1 cellular context compared by ENCODE assay signal in genomic region chr2:235493775-235494715, GRCh38.
TF ChIP-seq lines count a peak whose summit lies in the region.

TSS of gene AGAP1 (plus strand) at chr2:235494043.

TF ChIP-seq in HepG2, 621 proteins besides CTCF, POLR2A, EP300 and RAD21 (continued from another document and continues in another):
- TF ChIP-seq TRIM22 (IDR thresholded peaks at IDR 0.05) = no peak
- no peak for TF ChIP-seq DNMT1 (CRISPR knock-in tag; IDR thresholded peaks at IDR 0.05)
- TF ChIP-seq MBD4 (IDR thresholded peaks at IDR 0.05; ENCODE audit: borderline replicate concordance, low read length) = no peak
- no peak for TF ChIP-seq TCF7L2 (IDR thresholded peaks at IDR 0.05; ENCODE audit: low read depth, low read length)
- peak; percentile 59; the same call in 1 of the 2 replicates for TF ChIP-seq KAT7 (CRISPR knock-in tag; IDR thresholded peaks at IDR 0.05; ENCODE audit: borderline replicate concordance)
- TF ChIP-seq ZNF639 (CRISPR knock-in tag; conservative IDR thresholded peaks at IDR 0.05) = 0 out of 2 replicates have a peak, but pooled peaks have one; percentile 32
- peak; percentile 69 for TF ChIP-seq PATZ1 (CRISPR knock-in tag; IDR thresholded peaks at IDR 0.05)
- peak; percentile 92 for TF ChIP-seq ZNF574 (CRISPR knock-in tag; IDR thresholded peaks at IDR 0.05)
- TF ChIP-seq ZFP82 (CRISPR knock-in tag; IDR thresholded peaks at IDR 0.05; ENCODE audit: borderline replicate concordance) = 0 out of 2 replicates have a peak, but pooled peaks have one; percentile 17
- no peak for TF ChIP-seq ZNF160 (CRISPR knock-in tag; IDR thresholded peaks at IDR 0.05)
- TF ChIP-seq HCFC1 (IDR thresholded peaks at IDR 0.05; ENCODE audit: low read depth, low read length) = peak; percentile 87
- TF ChIP-seq U2AF2 (IDR thresholded peaks at IDR 0.05; ENCODE audit: low read depth, low read length) = no peak
- TF ChIP-seq ZNF143 (CRISPR knock-in tag; IDR thresholded peaks at IDR 0.05) = peak; percentile 89
- TF ChIP-seq GMEB2 (CRISPR knock-in tag; IDR thresholded peaks at IDR 0.05; ENCODE audit: low read depth) = peak; percentile 76
- no peak for TF ChIP-seq ZNF704 (CRISPR knock-in tag; IDR thresholded peaks at IDR 0.05; ENCODE audit: borderline replicate concordance)
- no peak for TF ChIP-seq NFE2L2 (IDR thresholded peaks at IDR 0.05; ENCODE audit: low read length)
- no peak for TF ChIP-seq ZNF225 (CRISPR knock-in tag; IDR thresholded peaks at IDR 0.05)
- no peak for TF ChIP-seq NONO (IDR thresholded peaks at IDR 0.05)
- peak; percentile 58; the same call in 1 of the 2 replicates for TF ChIP-seq NONO (CRISPR knock-in tag; conservative IDR thresholded peaks at IDR 0.05)
- TF ChIP-seq ZNF543 (CRISPR knock-in tag; IDR thresholded peaks at IDR 0.05) = no peak
- 0 out of 2 replicates have a peak, but pooled peaks have one; percentile 29 for TF ChIP-seq CBFB (CRISPR knock-in tag; IDR thresholded peaks at IDR 0.05)
- peak; percentile 1; the same call in 1 of the 2 replicates for TF ChIP-seq STAG1 (CRISPR knock-in tag; IDR thresholded peaks at IDR 0.05)
- peak; percentile 78; the same call in 1 of the 2 replicates for TF ChIP-seq MAZ (IDR thresholded peaks at IDR 0.05; ENCODE audit: borderline replicate concordance, low read depth, low read length)
- peak; percentile 54 for TF ChIP-seq MAZ (CRISPR knock-in tag; IDR thresholded peaks at IDR 0.05; ENCODE audit: low read depth)
- TF ChIP-seq SAP130 (CRISPR knock-in tag; IDR thresholded peaks at IDR 0.05; ENCODE audit: low read depth) = peak; percentile 38; the same call in 1 of the 2 replicates
- peak; percentile 69; the same call in 1 of the 2 replicates for TF ChIP-seq CEBPB (IDR thresholded peaks at IDR 0.05; ENCODE audit: borderline replicate concordance, low read depth, low read length)
- TF ChIP-seq MXD3 (CRISPR knock-in tag; IDR thresholded peaks at IDR 0.05) = no peak
- TF ChIP-seq GABPB1 (CRISPR knock-in tag; IDR thresholded peaks at IDR 0.05) = peak; percentile 88
- no peak for TF ChIP-seq ZNF577 (CRISPR knock-in tag; IDR thresholded peaks at IDR 0.05; ENCODE audit: borderline replicate concordance, low read depth)
- TF ChIP-seq HOXA3 (CRISPR knock-in tag; IDR thresholded peaks at IDR 0.05) = peak; percentile 72
- peak; percentile 40; the same call in 1 of the 2 replicates for TF ChIP-seq ARID4A (CRISPR knock-in tag; IDR thresholded peaks at IDR 0.05; ENCODE audit: borderline replicate concordance)
- 0 out of 2 replicates have a peak, but pooled peaks have one; percentile 6 for TF ChIP-seq DMAP1 (CRISPR knock-in tag; IDR thresholded peaks at IDR 0.05)
- TF ChIP-seq TFAP4 (IDR thresholded peaks at IDR 0.05; ENCODE audit: borderline replicate concordance, low read depth) = peak; percentile 7; the same call in 1 of the 2 replicates
- TF ChIP-seq SPEN (CRISPR knock-in tag; IDR thresholded peaks at IDR 0.05; ENCODE audit: low read depth) = peak; percentile 58; the same call in 1 of the 2 replicates
- 0 out of 2 replicates have a peak, but pooled peaks have one; percentile 40 for TF ChIP-seq ZMYM4 (CRISPR knock-in tag; IDR thresholded peaks at IDR 0.05)
- TF ChIP-seq KDM3A (CRISPR knock-in tag; IDR thresholded peaks at IDR 0.05; ENCODE audit: low read depth) = no peak
- TF ChIP-seq THAP11 (CRISPR knock-in tag; IDR thresholded peaks at IDR 0.05) = peak; percentile 96
- no peak for TF ChIP-seq ZNF589 (CRISPR knock-in tag; conservative IDR thresholded peaks at IDR 0.05)
- no peak for TF ChIP-seq CENPX (CRISPR knock-in tag; IDR thresholded peaks at IDR 0.05)
- no peak for TF ChIP-seq BRD4 (CRISPR knock-in tag; IDR thresholded peaks at IDR 0.05)
- TF ChIP-seq MAX (IDR thresholded peaks at IDR 0.05) = peak; percentile 44; the same call in 1 of the 2 replicates
- TF ChIP-seq TFDP2 (CRISPR knock-in tag; IDR thresholded peaks at IDR 0.05) = peak; percentile 68
- no peak for TF ChIP-seq HMGA1 (CRISPR knock-in tag; conservative IDR thresholded peaks at IDR 0.05)
